ENCODE assay signal across 21 cellular contexts in genomic region chr16:65441501-65441900, GRCh38.
"Had no signal": no experiment of that assay in that cellular context is flagged by ENCODE, and none has a peak within 500 bp of the region (broad histone marks: within the 10 kb centered on the region; RNA-seq: fewer than 3 reads in every experiment).

No MANE protein-coding gene starts in this region.

- H3K9me3 ChIP-seq: colonic mucosa, esophagus squamous epithelium, gastrocnemius medialis, heart right ventricle, left lung, lower lobe of right lung had no signal

- H3K27me3 ChIP-seq: colonic mucosa, esophagus squamous epithelium, gastrocnemius medialis, left lung had no signal

- H3K27ac ChIP-seq: colonic mucosa, epithelial cell of prostate, esophagus squamous epithelium, gastrocnemius medialis, heart right ventricle, left lung, lower lobe of right lung had no signal

- H3K4me1 ChIP-seq: colonic mucosa, esophagus squamous epithelium, gastrocnemius medialis, heart right ventricle, left lung, lower lobe of right lung had no signal

- H3K4me3 ChIP-seq: colonic mucosa, esophagus squamous epithelium, gastrocnemius medialis, heart right ventricle, left lung, lower lobe of right lung had no signal

- ATAC-seq: effector memory CD8-positive, alpha-beta T cell; esophagus mucosa; gastrocnemius medialis; heart right ventricle; left cardiac atrium; left lung; left ventricle myocardium superior; lower lobe of right lung had no signal

- H3K36me3 ChIP-seq: colonic mucosa, esophagus squamous epithelium, gastrocnemius medialis, heart right ventricle, left lung, lower lobe of right lung had no signal

- DNase-seq: colonic mucosa; cortex of kidney; effector CD8-positive, alpha-beta T cell; effector memory CD8-positive, alpha-beta T cell; endodermal cell; erythroblast; esophagus squamous epithelium; foreskin fibroblast; foreskin melanocyte; gastrocnemius medialis; glutamatergic neuron; head of caudate nucleus; heart right ventricle; hippocampal formation; left cardiac atrium; left lung; left ventricle myocardium superior; lower lobe of right lung; mesenchymal stem cell had no signal
